ENCODE assay signal across 17 cellular contexts in genomic region chr17:5254903-5255521, GRCh38. TPM values are rescaled to one million over a fixed set of nuclear protein-coding genes. Genes with fewer than 3 reads are reported as not detected.
A peak's percentile ranks its signal among the peaks of the same experiment; 100 is the strongest.
DNase-seq lines count a peak whose midpoint lies in the region; ATAC-seq, FAIRE-seq and TF ChIP-seq lines count a peak whose summit lies in the region.
"Had no signal": no experiment of that assay in that cellular context is flagged by ENCODE, and none has a peak within 500 bp of the region (broad histone marks: within the 10 kb centered on the region; RNA-seq: fewer than 3 reads in every experiment).

No MANE protein-coding gene starts in this region.

- H3K4me1 Mint-ChIP-seq in activated naive CD8-positive, alpha-beta T cell treated with anti-CD3 and anti-CD28 coated beads, Interleukin-2, amount 50 U/mL, for 24 hours: peaks cover 14% of the 10 kb centered on the region
- H3K4me1 Mint-ChIP-seq in activated naive CD8-positive, alpha-beta T cell treated with anti-CD3 and anti-CD28 coated beads for 36 hours: peaks cover 11% of the 10 kb centered on the region
- peaks cover 45% of the 10 kb centered on the region for H3K4me1 Mint-ChIP-seq in stimulated activated memory B cell treated with anti-CD40 and anti-IgM and Interleukin-4, amounts not matched to agents 10 μg/mL and 1 μg/mL and 100 μg/mL, for 72 hours

- no peak for ATAC-seq in activated naive CD8-positive, alpha-beta T cell treated with anti-CD3 and anti-CD28 coated beads, Interleukin-2, amount 50 U/mL, for 24 hours
- peak; percentile 91 for ATAC-seq in stimulated activated memory B cell treated with anti-CD40 and anti-IgM and Interleukin-4, amounts not matched to agents 10 μg/mL and 1 μg/mL and 100 μg/mL, for 72 hours

- H3K27me3 Mint-ChIP-seq in activated naive CD8-positive, alpha-beta T cell treated with anti-CD3 and anti-CD28 coated beads, Interleukin-2, amount 50 U/mL, for 24 hours: no peaks in the 10 kb centered on the region
- no peaks in the 10 kb centered on the region for H3K27me3 Mint-ChIP-seq in activated naive CD8-positive, alpha-beta T cell treated with anti-CD3 and anti-CD28 coated beads for 36 hours
- H3K27me3 Mint-ChIP-seq in stimulated activated memory B cell treated with anti-CD40 and anti-IgM and Interleukin-4, amounts not matched to agents 10 μg/mL and 1 μg/mL and 100 μg/mL, for 72 hours: no peaks in the 10 kb centered on the region
- H3K27me3 Mint-ChIP-seq: progenitor cell of endocrine pancreas had no signal

- no peak overlapping the region for H4K5ac ChIP-seq in H1 (ENCODE audit: insufficient read length, low read depth, low read length)

- TF ChIP-seq EP300 in H1 (IDR thresholded peaks at IDR 0.05; ENCODE audit: borderline replicate concordance in 1 of 2, low read depth in 2 of 2, low read length in 2 of 2): no peak

- H3K27ac Mint-ChIP-seq in activated naive CD8-positive, alpha-beta T cell treated with anti-CD3 and anti-CD28 coated beads, Interleukin-2, amount 50 U/mL, for 24 hours: peak overlapping the region; percentile 65
- H3K27ac Mint-ChIP-seq in activated naive CD8-positive, alpha-beta T cell treated with anti-CD3 and anti-CD28 coated beads for 36 hours: no peak overlapping the region
- H3K27ac Mint-ChIP-seq in stimulated activated memory B cell treated with anti-CD40 and anti-IgM and Interleukin-4, amounts not matched to agents 10 μg/mL and 1 μg/mL and 100 μg/mL, for 72 hours: peak overlapping the region; percentile 80
- H3K27ac Mint-ChIP-seq: progenitor cell of endocrine pancreas had no signal

- H3K23me2 ChIP-seq in H1 (ENCODE audit: low read depth, low read length): no peaks in the 10 kb centered on the region

- H2BK120ac ChIP-seq in H1 (replicated peaks; ENCODE audit: low read depth, low read length): no peak overlapping the region

- CTCF ChIA-PET in H1 (lab: Charles Lee; ENCODE audit: partially characterized antibody): interaction anchor here (0.6 to 2.0 kb wide), 4 partner anchors 14 to 1204 kb away, joined by 3 to 6 read pairs (median 3); no protein-coding TSS in a partner anchor

- POLR2A ChIA-PET in H1 (lab: Charles Lee; ENCODE audit: partially characterized antibody): interaction anchor here (0.6 to 1.6 kb wide), 3 partner anchors 13 to 237 kb away, joined by 3 read pairs; no protein-coding TSS in a partner anchor

- TF ChIP-seq CTCF in H1 (IDR thresholded peaks at IDR 0.05; ENCODE audit: control extremely low read depth in 1 of 3, insufficient read depth in 1 of 3, low read depth in 1 of 3, low read length in 3 of 3): no peak

- H3K9me3 ChIP-seq in H1 (ENCODE audit: insufficient read depth in 2 of 2, low read depth in 1 of 2, low read length in 1 of 2) (no peaks in the 10 kb centered on the region), Karpas-422 (ENCODE audit: low read length) (no peaks in the 10 kb centered on the region)
- H3K9me3 ChIP-seq: adrenal gland, left ventricle myocardium inferior, suprapubic skin had no signal

- H3K36me3 Mint-ChIP-seq in activated naive CD8-positive, alpha-beta T cell treated with anti-CD3 and anti-CD28 coated beads, Interleukin-2, amount 50 U/mL, for 24 hours (ENCODE audit: low read depth): no peaks in the 10 kb centered on the region
- H3K36me3 Mint-ChIP-seq in activated naive CD8-positive, alpha-beta T cell treated with anti-CD3 and anti-CD28 coated beads for 36 hours: no peaks in the 10 kb centered on the region
- no peaks in the 10 kb centered on the region for H3K36me3 Mint-ChIP-seq in stimulated activated memory B cell treated with anti-CD40 and anti-IgM and Interleukin-4, amounts not matched to agents 10 μg/mL and 1 μg/mL and 100 μg/mL, for 72 hours

- H3K4ac ChIP-seq in H1 (replicated peaks; ENCODE audit: insufficient read length, low read depth, low read length): no peak overlapping the region

- H2BK15ac ChIP-seq in H1 (ENCODE audit: low read length): no peak overlapping the region

- no peaks in the 10 kb centered on the region for H3K9me2 ChIP-seq in Karpas-422 (replicated peaks; ENCODE audit: insufficient read depth, low read length)

- H2BK20ac ChIP-seq in H1 (ENCODE audit: low read length): no peak overlapping the region

- no peak for TF ChIP-seq RAD21 in H1 (IDR thresholded peaks at IDR 0.05 in 1 of 2, conservative IDR thresholded peaks at IDR 0.05 in 1 of 2; ENCODE audit: low read depth in 2 of 2, low read length in 2 of 2)

- no peaks in the 10 kb centered on the region for H3K79me2 ChIP-seq in H1 (ENCODE audit: control insufficient read depth in 1 of 2, insufficient read depth in 2 of 2, low read length in 2 of 2)
- H3K79me2 ChIP-seq in Karpas-422 (ENCODE audit: low read length): no peaks in the 10 kb centered on the region

- H3K4me1 ChIP-seq in H1 (replicated peaks in 1 of 4; ENCODE audit: control insufficient read depth in 3 of 4, insufficient read depth in 4 of 4, low read length in 3 of 4) (peaks cover 0 to 2% (median 0%) of the 10 kb centered on the region in 4 experiments; a peak in 2 of 7 replicates), Karpas-422 (ENCODE audit: low read length) (peaks cover 8% of the 10 kb centered on the region)
- H3K4me1 ChIP-seq: adrenal gland, left ventricle myocardium inferior, suprapubic skin had no signal

- no peak for TF ChIP-seq POLR2A in H1 (IDR thresholded peaks at IDR 0.05; ENCODE audit: control extremely low read depth in 1 of 2, low read depth in 2 of 2, low read length in 2 of 2)

- H2AFZ ChIP-seq in H1 (ENCODE audit: low read length): peak overlapping the region; percentile 72
- H2AFZ ChIP-seq in Karpas-422 (ENCODE audit: low read length): no peak overlapping the region

- H3K9ac ChIP-seq in H1 (replicated peaks in 1 of 4; ENCODE audit: extremely low read depth in 1 of 4, low read depth in 3 of 4, low read length in 3 of 4): no peak overlapping the region
- H3K9ac ChIP-seq in Karpas-422 (ENCODE audit: low read length): no peak overlapping the region

- H3K4me3 ChIP-seq in H1 (ENCODE audit: extremely low read depth in 1 of 4, insufficient read depth in 2 of 4, low read depth in 3 of 4, low read length in 4 of 4) (no peak overlapping the region), Karpas-422 (ENCODE audit: low read length) (no peak overlapping the region)
- H3K4me3 ChIP-seq: adrenal gland, dorsolateral prefrontal cortex, left ventricle myocardium inferior, suprapubic skin had no signal

- WGBS in H1 (ENCODE audit: extremely low coverage in 1 of 2, insufficient coverage in 1 of 2, insufficient read length in 1 of 2, insufficient replicate concordance in 2 of 2, low coverage in 1 of 2, low lambda C conversion rate in 2 of 2, missing lambda C conversion rate in 1 of 2), 2 experiments: 84% methylated on average over 4 of the region's 5 CpGs; no CpG with 5 or more reads in 1 of the 2 experiments

- peak overlapping the region; percentile 5 for H3K4me3 Mint-ChIP-seq in activated naive CD8-positive, alpha-beta T cell treated with anti-CD3 and anti-CD28 coated beads, Interleukin-2, amount 50 U/mL, for 24 hours
- H3K4me3 Mint-ChIP-seq in activated naive CD8-positive, alpha-beta T cell treated with anti-CD3 and anti-CD28 coated beads for 36 hours: no peak overlapping the region
- H3K4me3 Mint-ChIP-seq in stimulated activated memory B cell treated with anti-CD40 and anti-IgM and Interleukin-4, amounts not matched to agents 10 μg/mL and 1 μg/mL and 100 μg/mL, for 72 hours: peak overlapping the region; percentile 54

- no peak overlapping the region for H3K18ac ChIP-seq in H1 (ENCODE audit: extremely low read depth, low read length)

- H4K91ac ChIP-seq in H1 (replicated peaks; ENCODE audit: insufficient read length, low read length): no peak overlapping the region

- no peak overlapping the region for H3K23ac ChIP-seq in H1 (ENCODE audit: insufficient read length)

- H2BK12ac ChIP-seq in H1 (ENCODE audit: low read depth, low read length): no peak overlapping the region

- H3K4me2 ChIP-seq in H1 (ENCODE audit: insufficient read depth in 1 of 2, low read depth in 2 of 2, low read length in 2 of 2) (no peak overlapping the region), Karpas-422 (ENCODE audit: low read depth, low read length, poor library complexity, severe bottlenecking) (no peak overlapping the region)

- H3K27me3 ChIP-seq in H1 (replicated peaks in 1 of 4; ENCODE audit: control insufficient read depth in 3 of 4, extremely low read depth in 1 of 4, insufficient read depth in 3 of 4, low read length in 3 of 4) (no peaks in the 10 kb centered on the region), Karpas-422 (ENCODE audit: low read length) (no peaks in the 10 kb centered on the region)
- H3K27me3 ChIP-seq: adrenal gland, dorsolateral prefrontal cortex, suprapubic skin had no signal

- no peak for DNase-seq in activated naive CD8-positive, alpha-beta T cell treated with anti-CD3 and anti-CD28 coated beads, Interleukin-2, amount 50 U/mL, for 24 hours
- no peak for DNase-seq in activated naive CD8-positive, alpha-beta T cell treated with anti-CD3 and anti-CD28 coated beads for 36 hours
- DNase-seq in MV-4-11 (lab: John Stamatoyannopoulos, UW) (peak; percentile 68), H1 (ENCODE audit: low read depth in 1 of 2, low spot score in 2 of 2) (no peak), mucosa of gallbladder (ENCODE audit: low spot score) (no peak), NCI-H69 (lab: John Stamatoyannopoulos, UW) (no peak), Karpas-422 (no peak)
- DNase-seq: dorsolateral prefrontal cortex, left ventricle myocardium inferior, NCI-H1105, NCI-H524 treated with DMSO at 0.1 percent for 48 hours, T-helper 1 cell had no signal

- H2BK5ac ChIP-seq in H1 (ENCODE audit: low read depth, low read length): no peak overlapping the region

- H3K14ac ChIP-seq in H1 (ENCODE audit: insufficient read length): no peak overlapping the region

- no peak overlapping the region for H3K56ac ChIP-seq in H1 (replicated peaks; ENCODE audit: insufficient read length, low read depth, low read length)

- H4K20me1 ChIP-seq in H1 (replicated peaks in 1 of 2; ENCODE audit: control insufficient read depth in 1 of 2, insufficient read depth in 2 of 2, low read length in 2 of 2) (no peaks in the 10 kb centered on the region), Karpas-422 (ENCODE audit: insufficient read depth, low read depth, low read length) (no peaks in the 10 kb centered on the region)

- H3K9me3 Mint-ChIP-seq in activated naive CD8-positive, alpha-beta T cell treated with anti-CD3 and anti-CD28 coated beads, Interleukin-2, amount 50 U/mL, for 24 hours: no peaks in the 10 kb centered on the region
- no peaks in the 10 kb centered on the region for H3K9me3 Mint-ChIP-seq in activated naive CD8-positive, alpha-beta T cell treated with anti-CD3 and anti-CD28 coated beads for 36 hours
- H3K9me3 Mint-ChIP-seq in stimulated activated memory B cell treated with anti-CD40 and anti-IgM and Interleukin-4, amounts not matched to agents 10 μg/mL and 1 μg/mL and 100 μg/mL, for 72 hours: no peaks in the 10 kb centered on the region

- H3K79me1 ChIP-seq in H1 (ENCODE audit: low read depth, low read length): no peaks in the 10 kb centered on the region

- H3K36me3 ChIP-seq in H1 (ENCODE audit: control insufficient read depth in 2 of 4, insufficient read depth in 4 of 4, low read length in 3 of 4) (no peaks in the 10 kb centered on the region), Karpas-422 (ENCODE audit: insufficient read depth, low read length) (no peaks in the 10 kb centered on the region)
- H3K36me3 ChIP-seq: adrenal gland, left ventricle myocardium inferior, suprapubic skin had no signal

- H4K8ac ChIP-seq in H1 (ENCODE audit: extremely low read depth, insufficient read depth, low read length): peak overlapping the region; percentile 69; the same call in 1 of the 2 replicates

- no peak for FAIRE-seq in H1 (lab: Jason Lieb, UNC)

- no peak overlapping the region for H3K27ac ChIP-seq in H1 (ENCODE audit: low read depth, low read length)
- no peak overlapping the region for H3K27ac ChIP-seq in Karpas-422 (ENCODE audit: low read length)
- H3K27ac ChIP-seq: adrenal gland, left ventricle myocardium inferior, suprapubic skin had no signal

- H2AK5ac ChIP-seq in H1 (ENCODE audit: low read depth, low read length): no peak overlapping the region

RNA-seq across cellular contexts. Expression of gene SCIMP, which starts 20.4 kb away (rescaled TPM):
- not detected for total RNA-seq in activated naive CD8-positive, alpha-beta T cell treated with anti-CD3 and anti-CD28 coated beads for 36 hours
- total RNA-seq in H1 (2021; fragmentation: NEBNext Ultra II Directional; extraction: Animal tissue kit (Norgen Biotek cat#: 25700)): not detected in 2 replicates
- polyA plus RNA-seq in H1 (2011; rRNA removed): not detected in 2 replicates
- polyA plus RNA-seq in H1 (2011; cell fraction: cytosol; rRNA removed): not detected
- polyA plus RNA-seq in H1 (2011; cell fraction: nucleus; rRNA removed): not detected
- 0.21 to 0.38 TPM in 2 of 4 replicates, not detected in the others for polyA plus RNA-seq in H1 (2012, experiment 1 of 2)
- polyA plus RNA-seq in H1 (2012, experiment 2 of 2): 0.09 TPM
- polyA plus RNA-seq in H1 (2013, experiment 1 of 2): not detected
- polyA plus RNA-seq in H1 (2013, experiment 2 of 2): not detected
- not detected in 2 replicates for polyA minus RNA-seq in H1 (2011; rRNA and poly(A)+ RNA removed)
- polyA minus RNA-seq in H1 (2011; cell fraction: cytosol; rRNA and poly(A)+ RNA removed): not detected
- not detected for polyA minus RNA-seq in H1 (2011; cell fraction: nucleus; rRNA and poly(A)+ RNA removed)
- total RNA-seq in mucosa of gallbladder: 4.9 TPM
- 0.67 TPM in 1 of 2 replicates, not detected in the other for total RNA-seq in Karpas-422 (2014; rRNA removed; shearing (Covaris generic); ENCODE audit: low replicate concordance)
- total RNA-seq: glomerular endothelial cell, progenitor cell of endocrine pancreas, suprapubic skin had no signal

RNA-seq across cellular contexts. Expression of gene RABEP1, which starts 27.1 kb away (rescaled TPM):
- 10 to 100 TPM; 58.4 to 61.1 TPM for total RNA-seq in activated naive CD8-positive, alpha-beta T cell treated with anti-CD3 and anti-CD28 coated beads for 36 hours
- total RNA-seq in H1 (2021; fragmentation: NEBNext Ultra II Directional; extraction: Animal tissue kit (Norgen Biotek cat#: 25700)): 50.7 and 52.3 TPM in 2 replicates
- polyA plus RNA-seq in H1 (2011; rRNA removed): 4.5 and 8.5 TPM in 2 replicates
- 14.2 TPM for polyA plus RNA-seq in H1 (2011; cell fraction: cytosol; rRNA removed)
- polyA plus RNA-seq in H1 (2011; cell fraction: nucleus; rRNA removed): 16.9 TPM
- 23.8 to 36.5 TPM (median 28.8 TPM) in 4 replicates for polyA plus RNA-seq in H1 (2012, experiment 1 of 2)
- polyA plus RNA-seq in H1 (2012, experiment 2 of 2): 5.4 TPM
- 35.1 TPM for polyA plus RNA-seq in H1 (2013, experiment 1 of 2)
- 34.3 TPM for polyA plus RNA-seq in H1 (2013, experiment 2 of 2)
- 42.8 and 74.6 TPM in 2 replicates for polyA minus RNA-seq in H1 (2011; rRNA and poly(A)+ RNA removed)
- polyA minus RNA-seq in H1 (2011; cell fraction: cytosol; rRNA and poly(A)+ RNA removed): 19.2 TPM
- 83.9 TPM for polyA minus RNA-seq in H1 (2011; cell fraction: nucleus; rRNA and poly(A)+ RNA removed)
- total RNA-seq in mucosa of gallbladder: 35.9 TPM
- total RNA-seq in Karpas-422 (2014; rRNA removed; shearing (Covaris generic); ENCODE audit: low replicate concordance): 16.2 and 20.3 TPM in 2 replicates
